21 cellular contexts compared by ENCODE assay signal in genomic region chr15:92715753-92716152, GRCh38.
DNase-seq lines count a peak whose midpoint lies in the region; ATAC-seq and TF ChIP-seq lines count a peak whose summit lies in the region.
"Had no signal": no experiment of that assay in that cellular context is flagged by ENCODE, and none has a peak within 500 bp of the region (broad histone marks: within the 10 kb centered on the region; RNA-seq: fewer than 3 reads in every experiment).

No MANE protein-coding gene starts in this region.

- H3K4me3 ChIP-seq in GM23338: no peak overlapping the region
- H3K4me3 ChIP-seq in adipocyte (ENCODE audit: low read length): no peak overlapping the region
- no peak overlapping the region for H3K4me3 ChIP-seq in hepatocyte
- H3K4me3 ChIP-seq: body of pancreas, esophagus squamous epithelium had no signal

- no peak overlapping the region for H3K4me3 Mint-ChIP-seq in GM23338
- H3K4me3 Mint-ChIP-seq in glutamatergic neuron (ENCODE audit: unreplicated experiment): no peak overlapping the region
- H3K4me3 Mint-ChIP-seq: activated CD4-positive, alpha-beta T cell treated with anti-CD3 and anti-CD28 coated beads for 36 hours had no signal

- H3K9me3 Mint-ChIP-seq in GM23338 (peaks cover 6% of the 10 kb centered on the region; the same call in 1 of the 3 replicates), glutamatergic neuron (ENCODE audit: unreplicated experiment) (no peaks in the 10 kb centered on the region)

- H3K4me1 ChIP-seq in GM23338 (ENCODE audit: insufficient read depth) (peaks cover 17% of the 10 kb centered on the region), adipocyte (ENCODE audit: control insufficient read depth, insufficient read depth, low read length) (peaks cover 11% of the 10 kb centered on the region), hepatocyte (ENCODE audit: insufficient read depth) (peaks cover 7% of the 10 kb centered on the region)
- H3K4me1 ChIP-seq: body of pancreas had no signal

- H3K27ac ChIP-seq in GM23338 (ENCODE audit: low read depth) (peak overlapping the region; percentile 11; the same call in 1 of the 2 replicates), hepatocyte (peak overlapping the region; percentile 10)
- H3K27ac ChIP-seq: body of pancreas had no signal

- peaks cover 10% of the 10 kb centered on the region for H3K9me3 ChIP-seq in adipocyte (ENCODE audit: control insufficient read depth, low read length)
- no peaks in the 10 kb centered on the region for H3K9me3 ChIP-seq in hepatocyte (ENCODE audit: low read depth)
- H3K9me3 ChIP-seq: body of pancreas, esophagus squamous epithelium had no signal

- DNase-seq in GM23338 (ENCODE audit: low spot score) (peak; percentile 34), adipocyte (ENCODE audit: low read depth) (peak; percentile 68), hepatocyte (ENCODE audit: low spot score) (peak; percentile 44), renal cortical epithelial cell (ENCODE audit: low read depth) (peak; percentile 26), glutamatergic neuron (no peak), NCI-H1417 (lab: John Stamatoyannopoulos, UW) (no peak)
- DNase-seq: activated CD4-positive, alpha-beta T cell treated with anti-CD3 and anti-CD28 coated beads for 36 hours; activated gamma-delta T cell; body of pancreas; Caco-2; esophagus squamous epithelium; Karpas-422; left ventricle myocardium superior; naive B cell; NCI-H1092 treated with DMSO at 0.1 percent for 48 hours; NCI-H345; retina; SHP77 treated with DMSO at 0.1 percent for 48 hours; stimulated activated CD4-positive, alpha-beta T cell treated with anti-CD3 and anti-CD28 coated beads, Interleukin-2, amount 100 ng/mL, for 24 hours had no signal

- H3K9me2 ChIP-seq in GM23338 (ENCODE audit: insufficient read depth) (0 out of 2 replicates have a peak, but pooled peaks cover 3% of the 10 kb centered on the region), hepatocyte (replicated peaks; ENCODE audit: insufficient read depth) (no peaks in the 10 kb centered on the region)

- no peak for TF ChIP-seq CTCF in GM23338 (conservative IDR thresholded peaks at IDR 0.05; ENCODE audit: low read depth in 2 of 2)
- no peak for TF ChIP-seq CTCF in hepatocyte (IDR thresholded peaks at IDR 0.05; ENCODE audit: poor library complexity)
- TF ChIP-seq CTCF in glutamatergic neuron (IDR thresholded peaks at IDR 0.05; ENCODE audit: partially characterized antibody, unreplicated experiment): no peak

- H3K36me3 Mint-ChIP-seq in GM23338 (ENCODE audit: low read depth) (peaks cover 4% of the 10 kb centered on the region; the same call in 1 of the 3 replicates), glutamatergic neuron (ENCODE audit: unreplicated experiment) (peaks cover 11% of the 10 kb centered on the region)

- H2AFZ ChIP-seq in GM23338: no peak overlapping the region
- H2AFZ ChIP-seq in hepatocyte: no peak overlapping the region

- no peaks in the 10 kb centered on the region for H3K79me2 ChIP-seq in GM23338 (replicated peaks; ENCODE audit: insufficient read depth)
- no peaks in the 10 kb centered on the region for H3K79me2 ChIP-seq in hepatocyte

- H4K20me1 ChIP-seq in GM23338 (replicated peaks; ENCODE audit: insufficient read depth) (no peaks in the 10 kb centered on the region), hepatocyte (ENCODE audit: insufficient read depth, poor library complexity, severe bottlenecking) (no peaks in the 10 kb centered on the region)

- no peaks in the 10 kb centered on the region for H3K36me3 ChIP-seq in GM23338 (ENCODE audit: insufficient read depth)
- no peaks in the 10 kb centered on the region for H3K36me3 ChIP-seq in adipocyte (ENCODE audit: control insufficient read depth, insufficient read depth, low read length, severe bottlenecking)
- no peaks in the 10 kb centered on the region for H3K36me3 ChIP-seq in hepatocyte (replicated peaks; ENCODE audit: insufficient read depth, low read depth)
- H3K36me3 ChIP-seq: esophagus squamous epithelium had no signal

- H3K27me3 ChIP-seq in GM23338 (ENCODE audit: insufficient read depth) (peaks cover 35% of the 10 kb centered on the region), adipocyte (replicated peaks; ENCODE audit: control insufficient read depth, insufficient read depth, low read length) (no peaks in the 10 kb centered on the region), hepatocyte (no peaks in the 10 kb centered on the region)
- H3K27me3 ChIP-seq: body of pancreas had no signal

- H3K27ac Mint-ChIP-seq in GM23338: no peak overlapping the region
- no peak overlapping the region for H3K27ac Mint-ChIP-seq in glutamatergic neuron (ENCODE audit: unreplicated experiment)
- H3K27ac Mint-ChIP-seq: activated CD4-positive, alpha-beta T cell treated with anti-CD3 and anti-CD28 coated beads for 36 hours had no signal

- ATAC-seq in GM23338: no peak; the same call in 2 of the 3 replicates
- no peak for ATAC-seq in HG03280 (IDR thresholded peaks at IDR 0.05; ENCODE audit: unreplicated experiment)
- no peak for ATAC-seq in GM21576 (IDR thresholded peaks at IDR 0.05; ENCODE audit: unreplicated experiment)
- ATAC-seq: activated CD4-positive, alpha-beta T cell treated with anti-CD3 and anti-CD28 coated beads for 36 hours; body of pancreas; left ventricle myocardium superior had no signal

- H3K4me1 Mint-ChIP-seq in GM23338 (peaks cover 14% of the 10 kb centered on the region), glutamatergic neuron (ENCODE audit: low read depth, unreplicated experiment) (no peaks in the 10 kb centered on the region)

- H3K4me2 ChIP-seq in GM23338 (no peak overlapping the region), hepatocyte (no peak overlapping the region)

- H3K9ac ChIP-seq in adipocyte (ENCODE audit: low read length): no peak overlapping the region

- WGBS in hepatocyte (ENCODE audit: low lambda C conversion rate, missing lambda C conversion rate): 44% methylated on average over 7 of the region's 7 CpGs

- H3F3A ChIP-seq in GM23338 (replicated peaks; ENCODE audit: low read depth): peaks cover 6% of the 10 kb centered on the region; the same call in 1 of the 2 replicates

- H3K27me3 Mint-ChIP-seq in GM23338 (ENCODE audit: insufficient read depth, low read depth, poor library complexity): peaks cover 11% of the 10 kb centered on the region
- peaks cover 6% of the 10 kb centered on the region for H3K27me3 Mint-ChIP-seq in glutamatergic neuron (ENCODE audit: unreplicated experiment)

TF ChIP-seq in GM23338, 12 proteins besides CTCF, POLR2A, EP300 and RAD21 (continues in another document):
- TF ChIP-seq ZNF462 (CRISPR knock-in tag; IDR thresholded peaks at IDR 0.05): no peak

Comparison
In these comparisons a context has a peak if more than half of its experiments do, and no peak if none do; other contexts are left out.
1. DNase-seq: peak in GM23338 (single experiment), adipocyte (single experiment), hepatocyte (single experiment) and renal cortical epithelial cell (single experiment); none in glutamatergic neuron (single experiment) and NCI-H1417 (0 of 3).